8 cellular contexts compared by ENCODE assay signal in the genomic region with DNA sequence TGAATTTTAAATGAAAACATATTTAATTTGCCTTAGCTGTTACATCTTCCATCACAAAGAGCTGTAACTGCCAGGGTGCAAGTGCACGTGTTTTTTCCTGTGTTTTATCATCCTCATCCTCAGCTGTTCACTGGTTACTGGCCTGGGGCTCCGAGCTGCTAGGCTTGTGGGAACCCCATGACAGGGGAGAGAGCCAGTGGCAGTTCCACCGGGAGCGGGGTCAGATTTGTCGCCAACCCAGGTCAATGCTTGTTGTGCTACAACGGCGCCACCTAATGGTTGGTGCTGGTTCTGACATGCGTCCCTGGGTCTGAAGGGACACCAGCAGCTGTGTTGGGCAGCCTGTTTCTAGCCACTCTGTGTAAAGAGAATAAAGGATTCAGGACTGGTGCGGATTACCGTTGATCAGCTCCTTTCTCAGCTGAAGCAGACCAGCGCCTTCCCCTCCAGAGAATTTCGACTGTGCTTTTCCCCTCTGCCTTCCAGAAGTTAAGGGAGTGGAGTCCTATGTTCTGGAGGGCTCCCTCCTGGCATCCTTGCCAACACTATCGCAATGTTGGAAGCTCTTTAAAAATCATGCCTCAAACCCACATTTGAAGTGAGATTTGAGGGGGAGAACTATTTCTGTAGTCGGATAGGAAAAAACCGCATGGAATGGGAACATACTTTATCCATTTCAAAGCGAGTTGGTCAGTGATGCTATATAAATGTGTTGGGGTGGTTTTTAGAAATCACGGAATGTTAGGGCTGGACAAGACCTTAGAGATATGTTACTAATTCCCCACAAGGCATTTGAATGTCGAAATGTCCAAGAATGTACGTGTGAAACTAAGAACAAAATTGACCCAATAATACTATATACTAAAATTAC. TPM values are rescaled to one million over a fixed set of nuclear protein-coding genes. Genes with fewer than 3 reads are reported as not detected.
DNase-seq lines count a peak whose midpoint lies in the region; ATAC-seq, FAIRE-seq and TF ChIP-seq lines count a peak whose summit lies in the region.

No MANE protein-coding gene starts in this region.

- DNase-seq in AG04449 (ENCODE audit: low read depth, low spot score) (no peak), NCI-H2196 treated with DMSO at 0.1 percent for 48 hours (lab: John Stamatoyannopoulos, UW; ENCODE audit: unreplicated experiment) (peak; percentile 69), WTC11 (ENCODE audit: low spot score) (peak; percentile 98), bronchial epithelial cell (ENCODE audit: low read depth) (peak; percentile 58), kidney glomerular epithelial cell (lab: John Stamatoyannopoulos, UW) (peak; percentile 57)
- peak; percentile 90 for DNase-seq in stimulated activated CD4-positive, alpha-beta T cell treated with anti-CD3 and anti-CD28 coated beads, Interleukin-1b, Interleukin-23, amount 100 ng/mL, for 48 hours

- no peak overlapping the region for H3K4me3 ChIP-seq in AG04449 (ENCODE audit: low read depth, low read length)
- no peak overlapping the region for H3K4me3 ChIP-seq in bronchial epithelial cell (ENCODE audit: low read depth, low read length)

- CTCF ChIA-PET in AG04449 (lab: Yijun Ruan, JAX) (interaction anchor here (0.6 to 18.9 kb wide), 63 partner anchors 8 to 872 kb away, joined by 3 to 382 read pairs (median 5); no protein-coding TSS in a partner anchor), WTC11 (lab: Charles Lee) (interaction anchor here (0.5 to 3.8 kb wide), 71 partner anchors 8 to 902 kb away, joined by 3 to 35 read pairs (median 4); partner anchors contain the start of gene TAB2)

- POLR2A ChIA-PET in AG04449 (lab: Yijun Ruan, JAX) = interaction anchor here (0.6 kb wide), 1 partner anchor 265 kb away, joined by 3 read pairs; no protein-coding TSS in a partner anchor
- POLR2A ChIA-PET in WTC11 (lab: Charles Lee) = interaction anchor here (0.7 to 1.2 kb wide), 2 partner anchors 44 to 242 kb away, joined by 3 read pairs; no protein-coding TSS in a partner anchor

- H3K27ac Mint-ChIP-seq in WTC11 = no peak overlapping the region

- H3K36me3 Mint-ChIP-seq in WTC11 = no peaks in the 10 kb centered on the region

- no peaks in the 10 kb centered on the region for H3K27me3 ChIP-seq in bronchial epithelial cell (ENCODE audit: control insufficient read depth, insufficient read depth, low read length)

- peak; percentile 86 for ATAC-seq in GM18517 (IDR thresholded peaks at IDR 0.05; ENCODE audit: unreplicated experiment)
- ATAC-seq in HG03097 (IDR thresholded peaks at IDR 0.05; ENCODE audit: low FRiP score, unreplicated experiment) = peak; percentile 88
- ATAC-seq in WTC11 = peak; percentile 98

- H3K36me3 ChIP-seq in bronchial epithelial cell (ENCODE audit: control insufficient read depth, insufficient read depth, low read length) = no peaks in the 10 kb centered on the region

- TF ChIP-seq CTCF in AG04449 (IDR thresholded peaks at IDR 0.05; ENCODE audit: insufficient read depth, low read length, missing control alignments) (peak; percentile 93), WTC11 (IDR thresholded peaks at IDR 0.05) (peak; percentile 94), bronchial epithelial cell (IDR thresholded peaks at IDR 0.05; ENCODE audit: insufficient read depth, low read length, severe bottlenecking) (peak; percentile 91)

- H3K27me3 Mint-ChIP-seq in WTC11 (ENCODE audit: low read depth) = no peaks in the 10 kb centered on the region

- peak; percentile 7 for FAIRE-seq in bronchial epithelial cell (lab: Jason Lieb, UNC)

- peaks cover 5% of the 10 kb centered on the region for H3K4me1 Mint-ChIP-seq in WTC11

- H3K9me3 Mint-ChIP-seq in WTC11 = no peaks in the 10 kb centered on the region

- H3K4me3 Mint-ChIP-seq in WTC11 = no peak overlapping the region

TF ChIP-seq in WTC11, 78 proteins besides CTCF, POLR2A, EP300 and RAD21:
- peak; percentile 35; the same call in 1 of the 2 replicates for TF ChIP-seq GABPB1 (CRISPR knock-in tag; IDR thresholded peaks at IDR 0.05)
- TF ChIP-seq NFATC4 (CRISPR knock-in tag; IDR thresholded peaks at IDR 0.05) = no peak
TF ChIP-seq in WTC11: peak in this region for 1.

RNA-seq across cellular contexts. Expression of gene SUMO4, which starts 32.1 kb away (rescaled TPM):
- total RNA-seq in WTC11 (2021) = 0.55 to 1.2 TPM (median 0.73 TPM) in 3 replicates
- total RNA-seq in bronchial epithelial cell = 0.79 and 1.2 TPM in 2 replicates

RNA-seq across cellular contexts. Expression of gene ZC3H12D, which starts 52.7 kb away (rescaled TPM):
- total RNA-seq in WTC11 (2021) (0.13 to 0.21 TPM (median 0.14 TPM) in 3 replicates), bronchial epithelial cell (under 0.01 TPM in 2 replicates)
